1 cellular context compared by ENCODE assay signal in the genomic region with DNA sequence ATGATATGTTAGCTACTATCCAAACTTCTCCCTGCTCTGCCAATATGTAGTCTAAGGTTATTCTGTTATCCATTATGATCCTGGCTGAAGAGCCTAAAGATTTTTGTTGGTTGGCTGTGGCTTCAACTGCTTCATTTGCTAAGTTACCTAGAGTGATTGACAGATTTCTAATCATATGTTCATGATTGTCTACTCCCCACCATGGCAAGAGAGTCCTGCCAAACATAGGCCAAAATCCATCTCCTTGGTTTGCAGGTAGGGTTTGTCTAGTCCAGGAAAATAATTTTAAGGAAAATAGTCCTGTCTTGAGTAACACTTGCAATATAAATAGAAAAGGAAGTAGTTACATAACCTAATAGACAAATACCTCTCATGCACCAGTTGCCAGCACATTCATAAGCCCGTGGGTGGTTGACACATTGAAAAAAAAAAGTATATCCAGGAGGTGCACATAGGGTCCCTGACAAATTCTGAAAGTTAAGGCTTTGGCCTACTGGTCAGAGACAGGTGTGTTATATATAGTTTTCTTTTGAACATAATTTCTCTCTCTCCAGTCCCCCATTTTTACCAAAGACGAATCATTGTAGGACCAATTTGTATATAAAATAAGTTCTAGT.
TF ChIP-seq lines count a peak whose summit lies in the region.

No MANE protein-coding gene starts in this region.

TF ChIP-seq in GM12878, 131 proteins besides CTCF, POLR2A, EP300 and RAD21 (continued from another document and continues in another):
- TF ChIP-seq ZBTB11 (CRISPR knock-in tag; IDR thresholded peaks at IDR 0.05) (no peak), FOS (IDR thresholded peaks at IDR 0.05; ENCODE audit: borderline replicate concordance, extremely low read depth, insufficient read length) (no peak), MTA3 (IDR thresholded peaks at IDR 0.05; ENCODE audit: borderline replicate concordance, low read length) (no peak; the same call in 1 of the 2 replicates), NRF1 (conservative IDR thresholded peaks at IDR 0.05; ENCODE audit: low read depth, low read length) (no peak), CBFB (IDR thresholded peaks at IDR 0.05; ENCODE audit: low read depth) (no peak), CREM (IDR thresholded peaks at IDR 0.05; ENCODE audit: low read depth) (peak; percentile 34; the same call in 1 of the 2 replicates), JUNB (IDR thresholded peaks at IDR 0.05) (peak; percentile 74), GABPA (IDR thresholded peaks at IDR 0.05; ENCODE audit: low read depth) (0 out of 2 replicates have a peak, but pooled peaks have one; percentile 29), TCF12 (IDR thresholded peaks at IDR 0.05; ENCODE audit: low read depth, low read length) (no peak), ZNF687 (IDR thresholded peaks at IDR 0.05) (peak; percentile 58; the same call in 1 of the 2 replicates), IKZF2 (IDR thresholded peaks at IDR 0.05) (peak; percentile 45 to 52; a peak in 1 of 4 replicates), MTA2 (IDR thresholded peaks at IDR 0.05; ENCODE audit: low read depth) (peak; percentile 54; the same call in 1 of the 2 replicates), CBX5 (IDR thresholded peaks at IDR 0.05; ENCODE audit: low read depth) (0 out of 2 replicates have a peak, but pooled peaks have one; percentile 59), PML (IDR thresholded peaks at IDR 0.05; ENCODE audit: low read length) (peak; percentile 60), EGR1 (IDR thresholded peaks at IDR 0.05; ENCODE audit: borderline replicate concordance in 1 of 2, low read depth in 2 of 2, low read length in 2 of 2) (peak in 1 of 2 experiments; percentile 68; a peak in 1 of 3 replicates), HDGF (IDR thresholded peaks at IDR 0.05) (no peak), POLR2AphosphoS5 (IDR thresholded peaks at IDR 0.05; ENCODE audit: low read length) (peak; percentile 48; the same call in 1 of the 2 replicates), NFIC (IDR thresholded peaks at IDR 0.05; ENCODE audit: low read depth, low read length) (peak; percentile 74), LARP7 (IDR thresholded peaks at IDR 0.05) (0 out of 2 replicates have a peak, but pooled peaks have one; percentile 33), ESRRA (IDR thresholded peaks at IDR 0.05; ENCODE audit: low read length) (no peak), RBBP5 (conservative IDR thresholded peaks at IDR 0.05) (no peak), NR2C2 (IDR thresholded peaks at IDR 0.05; ENCODE audit: borderline replicate concordance, control insufficient read depth, insufficient read length, low read depth) (no peak), SMARCA5 (IDR thresholded peaks at IDR 0.05) (no peak), YY1 (IDR thresholded peaks at IDR 0.05; ENCODE audit: low read depth, low read length) (no peak), ATF7 (IDR thresholded peaks at IDR 0.05; ENCODE audit: low read depth) (peak; percentile 56), DPF2 (IDR thresholded peaks at IDR 0.05) (peak; percentile 49), BHLHE40 (IDR thresholded peaks at IDR 0.05; ENCODE audit: borderline replicate concordance in 1 of 2, low read depth in 2 of 2, low read length in 1 of 2) (0 out of 4 replicates have a peak, but pooled peaks have one; percentile 18 to 21), FOXM1 (IDR thresholded peaks at IDR 0.05; ENCODE audit: low read depth, low read length) (peak; percentile 74; the same call in 1 of the 2 replicates), CHD1 (IDR thresholded peaks at IDR 0.05; ENCODE audit: low read depth, low read length) (0 out of 2 replicates have a peak, but pooled peaks have one; percentile 81), TCF7 (IDR thresholded peaks at IDR 0.05; ENCODE audit: borderline replicate concordance) (peak; percentile 69), SP1 (IDR thresholded peaks at IDR 0.05; ENCODE audit: low read depth, low read length) (no peak), TCF3 (IDR thresholded peaks at IDR 0.05; ENCODE audit: borderline replicate concordance, insufficient read depth, low read depth, low read length) (no peak), MEF2B (IDR thresholded peaks at IDR 0.05; ENCODE audit: partially characterized antibody, poor library complexity, severe bottlenecking) (peak; percentile 45), RUNX3 (IDR thresholded peaks at IDR 0.05; ENCODE audit: low read length) (peak; percentile 72), MEF2A (IDR thresholded peaks at IDR 0.05; ENCODE audit: insufficient read depth, low read depth, low read length) (peak; percentile 73), ASH2L (IDR thresholded peaks at IDR 0.05; ENCODE audit: borderline replicate concordance, low read depth) (no peak), IKZF1 (conservative IDR thresholded peaks at IDR 0.05) (peak; percentile 75), RFX5 (IDR thresholded peaks at IDR 0.05; ENCODE audit: low read depth, low read length) (no peak), RCOR1 (conservative IDR thresholded peaks at IDR 0.05; ENCODE audit: low read depth, low read length) (0 out of 2 replicates have a peak, but pooled peaks have one; percentile 34), HCFC1 (IDR thresholded peaks at IDR 0.05; ENCODE audit: low read length) (no peak), BMI1 (IDR thresholded peaks at IDR 0.05; ENCODE audit: borderline replicate concordance) (0 out of 2 replicates have a peak, but pooled peaks have one; percentile 29), RELA (IDR thresholded peaks at IDR 0.05; ENCODE audit: borderline replicate concordance, partially characterized antibody) (no peak), NBN (IDR thresholded peaks at IDR 0.05) (no peak), EED (IDR thresholded peaks at IDR 0.05; ENCODE audit: low read depth) (0 out of 2 replicates have a peak, but pooled peaks have one; percentile 17), BCL11A (IDR thresholded peaks at IDR 0.05; ENCODE audit: low read depth, low read length) (peak; percentile 28; the same call in 1 of the 2 replicates), RB1 (IDR thresholded peaks at IDR 0.05; ENCODE audit: borderline replicate concordance) (no peak)
- TF ChIP-seq, protein P1, sequence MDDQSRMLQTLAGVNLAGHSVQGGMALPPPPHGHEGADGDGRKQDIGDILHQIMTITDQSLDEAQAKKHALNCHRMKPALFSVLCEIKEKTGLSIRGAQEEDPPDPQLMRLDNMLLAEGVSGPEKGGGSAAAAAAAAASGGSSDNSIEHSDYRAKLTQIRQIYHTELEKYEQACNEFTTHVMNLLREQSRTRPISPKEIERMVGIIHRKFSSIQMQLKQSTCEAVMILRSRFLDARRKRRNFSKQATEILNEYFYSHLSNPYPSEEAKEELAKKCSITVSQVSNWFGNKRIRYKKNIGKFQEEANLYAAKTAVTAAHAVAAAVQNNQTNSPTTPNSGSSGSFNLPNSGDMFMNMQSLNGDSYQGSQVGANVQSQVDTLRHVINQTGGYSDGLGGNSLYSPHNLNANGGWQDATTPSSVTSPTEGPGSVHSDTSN (IDR thresholded peaks at IDR 0.05; ENCODE audit: insufficient replicate concordance, low read depth, low read length) = peak; percentile 33
- TF ChIP-seq, protein P2, sequence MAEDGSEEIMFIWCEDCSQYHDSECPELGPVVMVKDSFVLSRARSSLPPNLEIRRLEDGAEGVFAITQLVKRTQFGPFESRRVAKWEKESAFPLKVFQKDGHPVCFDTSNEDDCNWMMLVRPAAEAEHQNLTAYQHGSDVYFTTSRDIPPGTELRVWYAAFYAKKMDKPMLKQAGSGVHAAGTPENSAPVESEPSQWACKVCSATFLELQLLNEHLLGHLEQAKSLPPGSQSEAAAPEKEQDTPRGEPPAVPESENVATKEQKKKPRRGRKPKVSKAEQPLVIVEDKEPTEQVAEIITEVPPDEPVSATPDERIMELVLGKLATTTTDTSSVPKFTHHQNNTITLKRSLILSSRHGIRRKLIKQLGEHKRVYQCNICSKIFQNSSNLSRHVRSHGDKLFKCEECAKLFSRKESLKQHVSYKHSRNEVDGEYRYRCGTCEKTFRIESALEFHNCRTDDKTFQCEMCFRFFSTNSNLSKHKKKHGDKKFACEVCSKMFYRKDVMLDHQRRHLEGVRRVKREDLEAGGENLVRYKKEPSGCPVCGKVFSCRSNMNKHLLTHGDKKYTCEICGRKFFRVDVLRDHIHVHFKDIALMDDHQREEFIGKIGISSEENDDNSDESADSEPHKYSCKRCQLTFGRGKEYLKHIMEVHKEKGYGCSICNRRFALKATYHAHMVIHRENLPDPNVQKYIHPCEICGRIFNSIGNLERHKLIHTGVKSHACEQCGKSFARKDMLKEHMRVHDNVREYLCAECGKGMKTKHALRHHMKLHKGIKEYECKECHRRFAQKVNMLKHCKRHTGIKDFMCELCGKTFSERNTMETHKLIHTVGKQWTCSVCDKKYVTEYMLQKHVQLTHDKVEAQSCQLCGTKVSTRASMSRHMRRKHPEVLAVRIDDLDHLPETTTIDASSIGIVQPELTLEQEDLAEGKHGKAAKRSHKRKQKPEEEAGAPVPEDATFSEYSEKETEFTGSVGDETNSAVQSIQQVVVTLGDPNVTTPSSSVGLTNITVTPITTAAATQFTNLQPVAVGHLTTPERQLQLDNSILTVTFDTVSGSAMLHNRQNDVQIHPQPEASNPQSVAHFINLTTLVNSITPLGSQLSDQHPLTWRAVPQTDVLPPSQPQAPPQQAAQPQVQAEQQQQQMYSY (CRISPR knock-in tag; IDR thresholded peaks at IDR 0.05) = no peak
- TF ChIP-seq, protein P3, sequence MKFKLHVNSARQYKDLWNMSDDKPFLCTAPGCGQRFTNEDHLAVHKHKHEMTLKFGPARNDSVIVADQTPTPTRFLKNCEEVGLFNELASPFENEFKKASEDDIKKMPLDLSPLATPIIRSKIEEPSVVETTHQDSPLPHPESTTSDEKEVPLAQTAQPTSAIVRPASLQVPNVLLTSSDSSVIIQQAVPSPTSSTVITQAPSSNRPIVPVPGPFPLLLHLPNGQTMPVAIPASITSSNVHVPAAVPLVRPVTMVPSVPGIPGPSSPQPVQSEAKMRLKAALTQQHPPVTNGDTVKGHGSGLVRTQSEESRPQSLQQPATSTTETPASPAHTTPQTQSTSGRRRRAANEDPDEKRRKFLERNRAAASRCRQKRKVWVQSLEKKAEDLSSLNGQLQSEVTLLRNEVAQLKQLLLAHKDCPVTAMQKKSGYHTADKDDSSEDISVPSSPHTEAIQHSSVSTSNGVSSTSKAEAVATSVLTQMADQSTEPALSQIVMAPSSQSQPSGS (IDR thresholded peaks at IDR 0.05; ENCODE audit: low read length) = peak; percentile 72; the same call in 1 of the 2 replicates
- TF ChIP-seq, protein P4, sequence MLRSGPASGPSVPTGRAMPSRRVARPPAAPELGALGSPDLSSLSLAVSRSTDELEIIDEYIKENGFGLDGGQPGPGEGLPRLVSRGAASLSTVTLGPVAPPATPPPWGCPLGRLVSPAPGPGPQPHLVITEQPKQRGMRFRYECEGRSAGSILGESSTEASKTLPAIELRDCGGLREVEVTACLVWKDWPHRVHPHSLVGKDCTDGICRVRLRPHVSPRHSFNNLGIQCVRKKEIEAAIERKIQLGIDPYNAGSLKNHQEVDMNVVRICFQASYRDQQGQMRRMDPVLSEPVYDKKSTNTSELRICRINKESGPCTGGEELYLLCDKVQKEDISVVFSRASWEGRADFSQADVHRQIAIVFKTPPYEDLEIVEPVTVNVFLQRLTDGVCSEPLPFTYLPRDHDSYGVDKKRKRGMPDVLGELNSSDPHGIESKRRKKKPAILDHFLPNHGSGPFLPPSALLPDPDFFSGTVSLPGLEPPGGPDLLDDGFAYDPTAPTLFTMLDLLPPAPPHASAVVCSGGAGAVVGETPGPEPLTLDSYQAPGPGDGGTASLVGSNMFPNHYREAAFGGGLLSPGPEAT (IDR thresholded peaks at IDR 0.05; ENCODE audit: low read depth) = peak; percentile 26; the same call in 1 of the 2 replicates
